In the genomic region with DNA sequence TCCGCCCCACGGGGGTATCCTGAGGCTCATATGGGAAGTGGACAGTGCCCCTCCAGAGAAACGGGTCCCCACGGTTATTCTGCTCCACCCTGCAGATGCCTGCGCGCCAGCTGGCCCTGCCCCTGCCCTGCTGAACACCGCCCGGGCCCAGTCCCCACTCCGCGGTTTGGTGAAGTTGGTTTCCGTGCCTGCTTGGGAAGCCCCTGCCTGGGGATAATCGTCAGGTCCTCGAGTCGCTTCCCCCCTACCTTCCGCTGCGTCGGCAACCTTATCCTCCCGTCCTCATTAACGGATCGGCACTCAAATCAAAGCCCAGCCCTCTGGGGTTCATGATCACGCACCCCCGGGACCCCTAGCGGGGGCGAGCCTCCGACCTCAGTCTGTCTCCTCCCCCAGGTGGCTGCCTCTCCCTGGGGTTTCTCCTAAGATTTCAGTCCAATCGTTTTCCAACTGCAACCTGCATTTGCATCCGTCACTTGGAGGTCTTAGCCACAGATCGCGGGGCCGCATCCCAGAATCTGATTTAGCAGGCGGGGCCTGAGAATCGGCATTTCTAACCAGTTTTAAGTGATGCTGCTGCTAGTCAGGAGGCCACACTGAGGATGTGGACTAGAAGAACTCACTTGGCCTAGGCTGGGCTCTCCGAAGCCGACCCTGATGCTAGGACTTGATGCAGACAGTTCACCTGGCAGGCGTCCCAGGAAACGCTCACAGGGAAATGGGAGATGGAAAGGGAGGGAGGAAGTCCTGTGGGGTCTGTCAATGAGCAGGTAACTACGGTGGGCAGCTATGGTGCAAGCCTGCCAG, we compare ENCODE assay signal across 10 cellular contexts. TPM values are rescaled to one million over a fixed set of nuclear protein-coding genes. Genes with fewer than 3 reads are reported as not detected.
DNase-seq lines count a peak whose midpoint lies in the region; ATAC-seq, FAIRE-seq and TF ChIP-seq lines count a peak whose summit lies in the region.
"Had no signal": no experiment of that assay in that cellular context is flagged by ENCODE, and none has a peak within 500 bp of the region (broad histone marks: within the 10 kb centered on the region; RNA-seq: fewer than 3 reads in every experiment).

No MANE protein-coding gene starts in this region.

- no peak overlapping the region for H3K4me3 ChIP-seq in keratinocyte (ENCODE audit: control insufficient read depth in 2 of 3, extremely low read depth in 1 of 3, insufficient read depth in 2 of 3, low read depth in 1 of 3, low read length in 3 of 3)
- peak overlapping the region in 1 of 2 donors; percentile 5 for H3K4me3 ChIP-seq in prostate gland

- peak; percentile 50 for ATAC-seq in activated T-helper 17 cell treated with anti-CD3 and anti-CD28 coated beads, Interleukin-2, amount 50 U/mL, for 72 hours (replicated peaks)
- no peak for ATAC-seq in HG02840 (IDR thresholded peaks at IDR 0.05; ENCODE audit: low FRiP score, unreplicated experiment)
- no peak for ATAC-seq in GM19035 (IDR thresholded peaks at IDR 0.05; ENCODE audit: unreplicated experiment)

- H3K9me1 ChIP-seq in keratinocyte (ENCODE audit: control insufficient read depth, extremely low read depth, insufficient read depth, low read length): no peaks in the 10 kb centered on the region

- no peak overlapping the region for H3K27ac Mint-ChIP-seq in activated T-helper 17 cell treated with anti-CD3 and anti-CD28 coated beads, Interleukin-2, amount 50 U/mL, for 72 hours

- H3K27ac ChIP-seq in keratinocyte (ENCODE audit: control insufficient read depth, insufficient read depth, low read length) (no peak overlapping the region), prostate gland (no peak overlapping the region)

- no peak for FAIRE-seq in keratinocyte (lab: Jason Lieb, UNC)

- peaks cover 3 to 8% of the 10 kb centered on the region in 2 experiments for H3K36me3 ChIP-seq in keratinocyte (ENCODE audit: control insufficient read depth in 2 of 2, extremely low read depth in 1 of 2, insufficient read depth in 2 of 2, low read length in 2 of 2)
- no peaks in the 10 kb centered on the region for H3K36me3 ChIP-seq in prostate gland

- H3K4me3 Mint-ChIP-seq in activated T-helper 17 cell treated with anti-CD3 and anti-CD28 coated beads, Interleukin-2, amount 50 U/mL, for 72 hours: peak overlapping the region; percentile 72

- no peak overlapping the region for H3K9ac ChIP-seq in keratinocyte (ENCODE audit: control insufficient read depth, extremely low read depth, insufficient read depth, low read length)

- H4K20me1 ChIP-seq in keratinocyte (ENCODE audit: control insufficient read depth, extremely low read depth, insufficient read depth, low read length): no peaks in the 10 kb centered on the region

- 38% methylated on average over 31 of the region's 37 CpGs for WGBS in prostate gland

- H3K27me3 ChIP-seq in keratinocyte (ENCODE audit: control insufficient read depth, extremely low read depth, insufficient read depth, low read length) (peaks cover 38% of the 10 kb centered on the region), prostate gland (replicated peaks; ENCODE audit: insufficient read depth) (no peaks in the 10 kb centered on the region)

- no peak for TF ChIP-seq CTCF in keratinocyte (optimal IDR thresholded peaks at IDR 0.05 in 1 of 3, IDR thresholded peaks at IDR 0.05 in 1 of 3, conservative IDR thresholded peaks at IDR 0.05 in 1 of 3; ENCODE audit: extremely low read depth in 1 of 3, insufficient read depth in 2 of 3, low read length in 3 of 3)
- no peak for TF ChIP-seq CTCF in GM10266 (IDR thresholded peaks at IDR 0.05; ENCODE audit: control insufficient read depth, insufficient read depth, low read depth, missing control alignments)
- no peak for TF ChIP-seq CTCF in prostate gland (IDR thresholded peaks at IDR 0.05)

- H3K79me2 ChIP-seq in keratinocyte (ENCODE audit: control insufficient read depth, insufficient read depth, low read length): no peaks in the 10 kb centered on the region

- dilution Hi-C loops in keratinocyte (cut with MboI; ENCODE audit: extremely low pct_ligation_motif_present, low sequenced_read_pairs): no loop called here

- H3K9me3 ChIP-seq in keratinocyte (ENCODE audit: control insufficient read depth, low read depth, low read length) (no peaks in the 10 kb centered on the region), prostate gland (no peaks in the 10 kb centered on the region)

- intact Hi-C loops in prostate gland (cut with DNase I): no loop called here

- peak overlapping the region; percentile 37 for H3K4me2 ChIP-seq in keratinocyte (ENCODE audit: control insufficient read depth, extremely low read depth, insufficient read depth, low read depth, low read length)

- no peaks in the 10 kb centered on the region for H3K27me3 Mint-ChIP-seq in activated T-helper 17 cell treated with anti-CD3 and anti-CD28 coated beads, Interleukin-2, amount 50 U/mL, for 72 hours

- H3K4me1 Mint-ChIP-seq in activated T-helper 17 cell treated with anti-CD3 and anti-CD28 coated beads, Interleukin-2, amount 50 U/mL, for 72 hours: peaks cover 8% of the 10 kb centered on the region

- DNase-seq in stimulated activated CD4-positive, alpha-beta T cell treated with anti-CD3 and anti-CD28 coated beads, Interleukin-4, amount 100 ng/mL, for 1 hour: peak; percentile 14
- DNase-seq in stimulated activated CD4-positive, alpha-beta T cell treated with anti-CD3 and anti-CD28 coated beads, Interleukin-2, amount 100 ng/mL, for 48 hours: no peak
- DNase-seq in keratinocyte (ENCODE audit: low read depth, low spot score) (no peak), GM10266 (ENCODE audit: extremely low spot score) (no peak), prostate gland (ENCODE audit: low spot score) (no peak)
- DNase-seq: GDM1, NCI-H526 treated with DMSO at 0.1 percent for 48 hours had no signal

- no peak overlapping the region for H2AFZ ChIP-seq in keratinocyte (ENCODE audit: control insufficient read depth, low read length)

- H3K36me3 Mint-ChIP-seq in activated T-helper 17 cell treated with anti-CD3 and anti-CD28 coated beads, Interleukin-2, amount 50 U/mL, for 72 hours (ENCODE audit: low read depth): peaks cover 14% of the 10 kb centered on the region

- H3K4me1 ChIP-seq in keratinocyte (ENCODE audit: control insufficient read depth, extremely low read depth, insufficient read depth, low read length) (peaks cover 2% of the 10 kb centered on the region), prostate gland (replicated peaks) (peaks cover 2% of the 10 kb centered on the region)

- TF ChIP-seq POLR2A in prostate gland (IDR thresholded peaks at IDR 0.05): no peak

- H3K9me3 Mint-ChIP-seq in activated T-helper 17 cell treated with anti-CD3 and anti-CD28 coated beads, Interleukin-2, amount 50 U/mL, for 72 hours: no peaks in the 10 kb centered on the region

RNA-seq across cellular contexts. Expression of a gene that starts 27.6 kb away (rescaled TPM):
- total RNA-seq in activated T-helper 17 cell treated with anti-CD3 and anti-CD28 coated beads, Interleukin-2, amount 50 U/mL, for 72 hours: under 1 TPM in 1 of 2 donors, not detected in 1; 0.45 TPM
- not detected in 3 replicates for polyA plus RNA-seq in keratinocyte
- polyA plus RNA-seq in keratinocyte (2011; ENCODE audit: low read depth): not detected
- polyA plus RNA-seq in keratinocyte (2011; cell fraction: cytosol; rRNA removed): not detected in 2 replicates
- polyA plus RNA-seq in keratinocyte (2011; cell fraction: nucleus; rRNA removed): 0.11 TPM in 1 of 2 replicates, not detected in the other
- polyA plus RNA-seq in keratinocyte (2012; ENCODE audit: low replicate concordance): 0.42 TPM in 1 of 2 replicates, not detected in the other
- not detected in 3 replicates for polyA minus RNA-seq in keratinocyte
- polyA minus RNA-seq in keratinocyte (2011; cell fraction: cytosol; rRNA and poly(A)+ RNA removed): not detected
- polyA minus RNA-seq in keratinocyte (2011; cell fraction: nucleus; rRNA and poly(A)+ RNA removed): not detected in 2 replicates
- total RNA-seq in prostate gland: 10 to 100 TPM in 1 of 2 donors, 1 to 10 TPM in 1; 3.6 to 12.8 TPM

RNA-seq across cellular contexts. Expression of a gene that starts 40.7 kb away (rescaled TPM):
- 10 to 100 TPM; 36.9 to 70.3 TPM for total RNA-seq in activated T-helper 17 cell treated with anti-CD3 and anti-CD28 coated beads, Interleukin-2, amount 50 U/mL, for 72 hours
- 27.0 to 34.6 TPM (median 30.6 TPM) in 3 replicates for polyA plus RNA-seq in keratinocyte
- polyA plus RNA-seq in keratinocyte (2011; ENCODE audit: low read depth): 141 TPM
- polyA plus RNA-seq in keratinocyte (2011; cell fraction: cytosol; rRNA removed): 28.0 and 42.1 TPM in 2 replicates
- polyA plus RNA-seq in keratinocyte (2011; cell fraction: nucleus; rRNA removed): 34.8 and 41.7 TPM in 2 replicates
- polyA plus RNA-seq in keratinocyte (2012; ENCODE audit: low replicate concordance): 29.9 and 36.0 TPM in 2 replicates
- polyA minus RNA-seq in keratinocyte: 13.9 to 23.4 TPM (median 20.4 TPM) in 3 replicates
- polyA minus RNA-seq in keratinocyte (2011; cell fraction: cytosol; rRNA and poly(A)+ RNA removed): 23.8 TPM
- 20.4 and 21.5 TPM in 2 replicates for polyA minus RNA-seq in keratinocyte (2011; cell fraction: nucleus; rRNA and poly(A)+ RNA removed)
- 10 to 100 TPM; 46.4 to 53.7 TPM for total RNA-seq in prostate gland

RNA-seq across cellular contexts. Expression of a gene that starts 57.7 kb away (rescaled TPM):
- not detected for total RNA-seq in activated T-helper 17 cell treated with anti-CD3 and anti-CD28 coated beads, Interleukin-2, amount 50 U/mL, for 72 hours
- polyA plus RNA-seq in keratinocyte: not detected in 3 replicates
- not detected for polyA plus RNA-seq in keratinocyte (2011; ENCODE audit: low read depth)
- not detected in 2 replicates for polyA plus RNA-seq in keratinocyte (2011; cell fraction: cytosol; rRNA removed)
- polyA plus RNA-seq in keratinocyte (2011; cell fraction: nucleus; rRNA removed): not detected in 2 replicates
- polyA plus RNA-seq in keratinocyte (2012; ENCODE audit: low replicate concordance): not detected in 2 replicates
- not detected in 3 replicates for polyA minus RNA-seq in keratinocyte
- not detected for polyA minus RNA-seq in keratinocyte (2011; cell fraction: cytosol; rRNA and poly(A)+ RNA removed)
- polyA minus RNA-seq in keratinocyte (2011; cell fraction: nucleus; rRNA and poly(A)+ RNA removed): not detected in 2 replicates
- total RNA-seq in prostate gland: not detected
